ENCODE assay signal across 9 cellular contexts in genomic region chr20:8043687-8044278, GRCh38. TPM values are rescaled to one million over a fixed set of nuclear protein-coding genes. Genes with fewer than 3 reads are reported as not detected.
DNase-seq lines count a peak whose midpoint lies in the region; ATAC-seq and TF ChIP-seq lines count a peak whose summit lies in the region.
"Had no signal": no experiment of that assay in that cellular context is flagged by ENCODE, and none has a peak within 500 bp of the region (broad histone marks: within the 10 kb centered on the region; RNA-seq: fewer than 3 reads in every experiment).

No MANE protein-coding gene starts in this region.

- DNase-seq in NOMO-1 treated with DMSO at 0.1 percent for 48 hours (lab: John Stamatoyannopoulos, UW; ENCODE audit: unreplicated experiment) (peak; percentile 44), NOMO-1 treated with dmso at 0.1 percent for 144 hours (lab: John Stamatoyannopoulos, UW; ENCODE audit: unreplicated experiment) (no peak), NCI-H526 treated with DMSO at 0.1 percent for 48 hours (lab: John Stamatoyannopoulos, UW) (peak; percentile 72), body of pancreas (peak in 2 of 4 donors; percentile 39 to 60), iPS-NIHi7 (ENCODE audit: extremely low spot score) (peak; percentile 65), stomach (no peak)

- no peaks in the 10 kb centered on the region for H3K36me3 ChIP-seq in body of pancreas (replicated peaks in 1 of 2; ENCODE audit: insufficient read depth in 1 of 2, low read depth in 2 of 2)
- H3K36me3 ChIP-seq in stomach = no peaks in the 10 kb centered on the region
- H3K36me3 ChIP-seq: BLaER1 had no signal

- TF ChIP-seq EP300 in stomach (IDR thresholded peaks at IDR 0.05) = no peak

- peak; percentile 31 to 84 (median 68) for TF ChIP-seq CTCF in body of pancreas (IDR thresholded peaks at IDR 0.05)
- peak in 5 of 7 experiments; percentile 35 to 85 (median 65) for TF ChIP-seq CTCF in stomach (IDR thresholded peaks at IDR 0.05)

- intact Hi-C loops in body of pancreas (cut with DNase I) = no loop called here
- intact Hi-C loops in stomach (cut with DNase I; ENCODE audit: low total_unique reads) = loop anchor here (10.0 kb wide), 1 partner anchor 351 kb away; no protein-coding TSS in a partner anchor

- ATAC-seq in GM21381 (IDR thresholded peaks at IDR 0.05; ENCODE audit: unreplicated experiment) (peak; percentile 89), HG03571 (IDR thresholded peaks at IDR 0.05; ENCODE audit: unreplicated experiment) (peak; percentile 79), body of pancreas (peak; percentile 74)

- H3K27ac ChIP-seq in body of pancreas (no peak overlapping the region), stomach (no peak overlapping the region)
- H3K27ac ChIP-seq: BLaER1 had no signal

- no peaks in the 10 kb centered on the region for H3K9me3 ChIP-seq in body of pancreas
- H3K9me3 ChIP-seq in stomach = no peaks in the 10 kb centered on the region
- H3K9me3 ChIP-seq: BLaER1 had no signal

- H3K27me3 ChIP-seq in body of pancreas (no peaks in the 10 kb centered on the region), stomach (no peaks in the 10 kb centered on the region)
- H3K27me3 ChIP-seq: BLaER1 had no signal

- H3K4me3 ChIP-seq in body of pancreas (no peak overlapping the region), stomach (no peak overlapping the region)
- H3K4me3 ChIP-seq: BLaER1 had no signal

- 26 to 30% methylated on average over 13 of the region's 13 CpGs for WGBS in body of pancreas, 2 donors
- 29 to 33% (median 30%) methylated on average over 13 of the region's 13 CpGs for WGBS in stomach, 5 donors

- no peaks in the 10 kb centered on the region for H3K4me1 ChIP-seq in body of pancreas
- peaks cover 0 to 5% (median 1%) of the 10 kb centered on the region in 4 donors for H3K4me1 ChIP-seq in stomach
- H3K4me1 ChIP-seq: BLaER1 had no signal

- TF ChIP-seq POLR2A in body of pancreas (IDR thresholded peaks at IDR 0.05) (no peak), stomach (IDR thresholded peaks at IDR 0.05) (no peak)

RNA-seq across cellular contexts. Expression of gene TMX4, which starts 24.2 kb away (rescaled TPM):
- total RNA-seq in body of pancreas (10 to 100 TPM; 17.9 to 25.4 TPM), stomach (100 to 1,000 TPM in 1 of 5 donors, 10 to 100 TPM in 4; 11.7 to 153 (median 47.2) TPM)
- 1 to 10 TPM; 5.7 to 9.3 (median 8.0) TPM for polyA plus RNA-seq in stomach

Comparison
In these comparisons a context has a peak if more than half of its experiments do, and no peak if none do; other contexts are left out.
1. DNase-seq: peak in NOMO-1 treated with DMSO at 0.1 percent for 48 hours (single experiment), NCI-H526 treated with DMSO at 0.1 percent for 48 hours (single experiment) and iPS-NIHi7 (single experiment); none in NOMO-1 treated with dmso at 0.1 percent for 144 hours (single experiment) and stomach (single experiment).
2. Peak in every context shown above with its lines, with median percentiles within 50 percentile points of each other: ATAC-seq.